Comparison of ENCODE assay signal across 21 cellular contexts in the genomic region with DNA sequence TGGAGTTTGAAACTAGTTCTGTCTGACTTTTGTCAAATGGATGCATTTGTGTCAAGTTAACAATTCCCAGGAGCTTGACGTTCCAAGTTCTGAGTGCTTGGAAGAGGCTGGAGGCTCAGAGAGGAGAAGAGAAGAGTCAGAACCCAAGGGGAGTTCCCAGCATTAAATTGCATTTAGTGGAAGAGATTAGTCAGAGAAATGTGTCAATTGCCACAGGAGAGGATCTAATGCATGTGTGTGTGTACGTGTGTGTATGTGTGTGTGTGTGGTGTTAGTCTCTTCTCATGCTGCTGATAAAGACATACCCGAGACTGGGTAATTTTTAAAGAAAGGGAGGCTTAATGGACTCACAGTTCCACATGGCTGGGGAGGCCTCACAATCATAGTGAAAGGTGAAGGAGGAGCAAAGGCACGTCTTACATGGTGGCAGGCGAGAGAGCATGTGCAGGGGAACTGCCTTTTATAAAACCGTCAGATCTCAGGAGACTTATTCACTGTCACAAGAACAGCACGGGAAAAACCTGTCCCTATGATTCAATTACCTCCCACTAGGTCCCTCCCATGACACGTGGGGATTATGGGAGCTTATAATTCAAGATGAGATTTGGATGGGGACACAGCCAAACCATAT.
A peak's percentile ranks its signal among the peaks of the same experiment; 100 is the strongest.
DNase-seq lines count a peak whose midpoint lies in the region; FAIRE-seq and TF ChIP-seq lines count a peak whose summit lies in the region.
"Had no signal": no experiment of that assay in that cellular context is flagged by ENCODE, and none has a peak within 500 bp of the region (broad histone marks: within the 10 kb centered on the region; RNA-seq: fewer than 3 reads in every experiment).

No MANE protein-coding gene starts in this region.

- CTCF ChIA-PET in activated naive CD4-positive, alpha-beta T cell treated with anti-CD3 and anti-CD28 coated beads for 36 hours (lab: Charles Lee), result no interaction called here

- H3K9me3 ChIP-seq in astrocyte (ENCODE audit: insufficient read depth, low read depth, low read length), result no peaks in the 10 kb centered on the region
- H3K9me3 ChIP-seq: MG63 had no signal

- H4K20me1 ChIP-seq in astrocyte (ENCODE audit: insufficient read depth, low read length), result peaks cover 7% of the 10 kb centered on the region

- H3K9ac ChIP-seq in astrocyte (ENCODE audit: low read length), result no peak overlapping the region

- FAIRE-seq in astrocyte (lab: Jason Lieb, UNC), result no peak
- FAIRE-seq: A204.1, GM12892, HepG2 had no signal

- H3K4me3 ChIP-seq in astrocyte (ENCODE audit: insufficient read depth, low read depth, low read length), result no peak overlapping the region
- H3K4me3 ChIP-seq: MG63, PC-9 had no signal

- H3K79me2 ChIP-seq in astrocyte (ENCODE audit: insufficient read depth, low read length), result no peaks in the 10 kb centered on the region

- no peaks in the 10 kb centered on the region for H3K9me3 Mint-ChIP-seq in activated naive CD4-positive, alpha-beta T cell treated with anti-CD3 and anti-CD28 coated beads for 36 hours
- H3K9me3 Mint-ChIP-seq in astrocyte (ENCODE audit: unreplicated experiment), result no peaks in the 10 kb centered on the region
- H3K9me3 Mint-ChIP-seq: CD14-positive monocyte had no signal

- no peaks in the 10 kb centered on the region for H3K36me3 ChIP-seq in astrocyte (ENCODE audit: insufficient read depth, low read length)

- H3K36me3 Mint-ChIP-seq in activated naive CD4-positive, alpha-beta T cell treated with anti-CD3 and anti-CD28 coated beads for 36 hours (ENCODE audit: low read depth), result no peaks in the 10 kb centered on the region
- peaks cover 7% of the 10 kb centered on the region for H3K36me3 Mint-ChIP-seq in astrocyte (ENCODE audit: low read depth, unreplicated experiment)
- H3K36me3 Mint-ChIP-seq: CD14-positive monocyte had no signal

- intact Hi-C loops in activated naive CD4-positive, alpha-beta T cell treated with anti-CD3 and anti-CD28 coated beads for 36 hours (cut with micrococcal nuclease), result no loop called here

- H3K27me3 Mint-ChIP-seq in activated naive CD4-positive, alpha-beta T cell treated with anti-CD3 and anti-CD28 coated beads for 36 hours (ENCODE audit: low read depth), result no peaks in the 10 kb centered on the region
- peaks cover 8% of the 10 kb centered on the region for H3K27me3 Mint-ChIP-seq in astrocyte (ENCODE audit: low read depth, unreplicated experiment)

- TF ChIP-seq CTCF in astrocyte (IDR thresholded peaks at IDR 0.05; ENCODE audit: insufficient read depth, low read depth, low read length), result no peak

- no peak overlapping the region for H3K27ac ChIP-seq in astrocyte (ENCODE audit: low read depth, low read length)
- H3K27ac ChIP-seq: PC-9 had no signal

- H3K4me3 Mint-ChIP-seq in activated naive CD4-positive, alpha-beta T cell treated with anti-CD3 and anti-CD28 coated beads for 36 hours, result no peak overlapping the region
- no peak overlapping the region for H3K4me3 Mint-ChIP-seq in astrocyte (ENCODE audit: unreplicated experiment)
- H3K4me3 Mint-ChIP-seq: CD14-positive monocyte had no signal

- H3K4me1 ChIP-seq in astrocyte (ENCODE audit: insufficient read depth, low read length), result peaks cover 3% of the 10 kb centered on the region

- no peak overlapping the region for H2AFZ ChIP-seq in astrocyte (ENCODE audit: low read depth, low read length)
- H2AFZ ChIP-seq: PC-9 had no signal

- no peak overlapping the region for H3K4me2 ChIP-seq in astrocyte (ENCODE audit: low read length)
- H3K4me2 ChIP-seq: PC-9 had no signal

- H3K27me3 ChIP-seq in astrocyte (ENCODE audit: insufficient read depth, low read length), result no peaks in the 10 kb centered on the region
- H3K27me3 ChIP-seq: MG63 had no signal

- peaks cover 2% of the 10 kb centered on the region for H3K4me1 Mint-ChIP-seq in activated naive CD4-positive, alpha-beta T cell treated with anti-CD3 and anti-CD28 coated beads for 36 hours (ENCODE audit: low read depth)
- peaks cover 3% of the 10 kb centered on the region for H3K4me1 Mint-ChIP-seq in astrocyte (ENCODE audit: low read depth, unreplicated experiment)
- H3K4me1 Mint-ChIP-seq: CD14-positive monocyte had no signal

- no peak overlapping the region for H3K27ac Mint-ChIP-seq in activated naive CD4-positive, alpha-beta T cell treated with anti-CD3 and anti-CD28 coated beads for 36 hours
- H3K27ac Mint-ChIP-seq in astrocyte (ENCODE audit: unreplicated experiment), result no peak overlapping the region
- H3K27ac Mint-ChIP-seq: CD14-positive monocyte had no signal

- DNase-seq in activated naive CD4-positive, alpha-beta T cell treated with anti-CD3 and anti-CD28 coated beads for 36 hours, result peak; percentile 46
- no peak for DNase-seq in activated naive CD4-positive, alpha-beta T cell treated with anti-CD3 and anti-CD28 coated beads, Interleukin-2, amount 50 U/mL, for 16 hours
- peak; percentile 12 for DNase-seq in astrocyte (ENCODE audit: low read depth)
- peak; percentile 35 for DNase-seq in fibroblast of peridontal ligament (ENCODE audit: extremely low read depth)
- peak; percentile 12 for DNase-seq in renal cortical epithelial cell (ENCODE audit: low read depth)
- no peak for DNase-seq in NCI-H2107 (lab: John Stamatoyannopoulos, UW)
- DNase-seq in occipital lobe (lab: John Stamatoyannopoulos, UW), result no peak
- DNase-seq in Ammon's horn (ENCODE audit: low spot score), result no peak
- DNase-seq: DMS 273 treated with DMSO at 0.1 percent for 48 hours, GOT3, MG63, NCI-H1092, NCI-H146, NCI-H2081, NCI-H510A, NCI-H774, PC-9 had no signal

Comparison
In these comparisons a context has a peak if more than half of its experiments do, and no peak if none do; other contexts are left out.
1. DNase-seq: peak in activated naive CD4-positive, alpha-beta T cell treated with anti-CD3 and anti-CD28 coated beads for 36 hours (single experiment), astrocyte (single experiment), fibroblast of peridontal ligament (single experiment) and renal cortical epithelial cell (single experiment); none in activated naive CD4-positive, alpha-beta T cell treated with anti-CD3 and anti-CD28 coated beads, Interleukin-2, amount 50 U/mL, for 16 hours (single experiment), NCI-H2107 (single experiment), occipital lobe (single experiment) and Ammon's horn (single experiment).